Comparison of ENCODE assay signal across 13 cellular contexts in the genomic region with DNA sequence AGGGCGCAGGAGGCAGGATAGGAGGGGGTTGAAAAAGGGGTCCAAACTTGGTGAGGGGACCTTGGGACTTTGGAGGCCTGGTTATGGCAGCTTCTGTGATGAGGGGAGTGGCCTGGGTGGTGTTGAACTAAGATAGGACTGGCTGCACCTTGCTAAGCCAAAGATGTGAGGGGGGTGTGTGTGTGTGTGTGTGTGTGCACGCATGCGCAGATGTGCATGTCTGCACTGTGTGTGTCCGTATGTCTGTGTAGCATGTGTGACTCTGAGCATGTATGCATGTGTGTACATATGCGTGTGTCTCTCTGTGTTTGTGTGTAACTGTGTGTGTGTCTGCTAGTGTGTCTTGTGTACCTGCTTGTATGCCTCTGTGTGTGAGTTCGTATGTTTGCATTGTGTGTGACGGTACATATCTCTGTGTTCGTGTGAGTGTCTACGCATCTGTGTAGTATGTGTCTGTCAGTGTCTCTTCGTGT. TPM values are rescaled to one million over a fixed set of nuclear protein-coding genes. Genes with fewer than 3 reads are reported as not detected.
DNase-seq lines count a peak whose midpoint lies in the region; ATAC-seq, FAIRE-seq and TF ChIP-seq lines count a peak whose summit lies in the region.
"Had no signal": no experiment of that assay in that cellular context is flagged by ENCODE, and none has a peak within 500 bp of the region (broad histone marks: within the 10 kb centered on the region; RNA-seq: fewer than 3 reads in every experiment).

No MANE protein-coding gene starts in this region.

- TF ChIP-seq CTCF in right atrium auricular region (IDR thresholded peaks at IDR 0.05): no peak

- H3K4me3 ChIP-seq in right atrium auricular region (no peak overlapping the region), duodenal mucosa (ENCODE audit: low read depth in 1 of 2, low read length in 2 of 2) (peak overlapping the region; percentile 11 to 60), muscle layer of duodenum (ENCODE audit: low read depth in 1 of 2, low read length in 2 of 2) (no peak overlapping the region)
- H3K4me3 ChIP-seq: coronary artery had no signal

- H3K4me1 ChIP-seq in right atrium auricular region (peaks cover 5 to 65% of the 10 kb centered on the region in 2 donors), duodenal mucosa (ENCODE audit: control insufficient read depth in 1 of 2, insufficient read depth in 2 of 2, low read length in 2 of 2) (peaks cover 53 to 70% of the 10 kb centered on the region in 2 donors), muscle layer of duodenum (ENCODE audit: control insufficient read depth in 1 of 2, insufficient read depth in 2 of 2, low read length in 2 of 2) (peaks cover 3 to 19% of the 10 kb centered on the region in 2 donors)

- H3K9ac ChIP-seq in duodenal mucosa (ENCODE audit: low read depth in 1 of 2, low read length in 2 of 2): peak overlapping the region; percentile 65 to 70

- DNase-seq in right atrium auricular region (ENCODE audit: low spot score) (no peak), cardiac septum (ENCODE audit: low spot score) (no peak), urothelium cell line (ENCODE audit: low spot score) (no peak)
- no peak for DNase-seq in central memory CD4-positive, alpha-beta T cell
- DNase-seq in stimulated activated CD4-positive, alpha-beta T cell treated with anti-CD3 and anti-CD28 coated beads, Interleukin-15, amount 100 ng/mL, for 24 hours: no peak
- DNase-seq: ACHN, NCI-H1930, NCI-H748 treated with DMSO at 0.1 percent for 48 hours, WERI-Rb-1 had no signal

- intact Hi-C loops in cardiac septum (cut with DNase I): no loop called here

- H3K27me3 ChIP-seq in right atrium auricular region (no peaks in the 10 kb centered on the region), duodenal mucosa (ENCODE audit: control insufficient read depth in 1 of 2, insufficient read depth in 2 of 2, low read length in 2 of 2) (no peaks in the 10 kb centered on the region), muscle layer of duodenum (ENCODE audit: low read depth, low read length) (no peaks in the 10 kb centered on the region)

- H3K27ac ChIP-seq in right atrium auricular region (peak overlapping the region; percentile 70 to 82), duodenal mucosa (ENCODE audit: low read depth, low read length) (peak overlapping the region; percentile 95), muscle layer of duodenum (ENCODE audit: low read length) (peak overlapping the region; percentile 80)
- H3K27ac ChIP-seq: WERI-Rb-1 had no signal

- H3K36me3 ChIP-seq in right atrium auricular region: no peaks in the 10 kb centered on the region
- no peaks in the 10 kb centered on the region for H3K36me3 ChIP-seq in duodenal mucosa (ENCODE audit: control insufficient read depth in 1 of 2, insufficient read depth in 2 of 2, low read length in 2 of 2)
- H3K36me3 ChIP-seq in muscle layer of duodenum (ENCODE audit: control insufficient read depth in 1 of 2, insufficient read depth in 2 of 2, low read length in 2 of 2): no peaks in the 10 kb centered on the region
- H3K36me3 ChIP-seq: WERI-Rb-1 had no signal

- no peak for ATAC-seq in HG03025 (IDR thresholded peaks at IDR 0.05; ENCODE audit: low FRiP score, unreplicated experiment)

- no peaks in the 10 kb centered on the region for H3K9me3 ChIP-seq in right atrium auricular region
- no peaks in the 10 kb centered on the region for H3K9me3 ChIP-seq in duodenal mucosa (ENCODE audit: control insufficient read depth in 1 of 2, low read length in 2 of 2)
- no peaks in the 10 kb centered on the region for H3K9me3 ChIP-seq in muscle layer of duodenum (ENCODE audit: control insufficient read depth in 1 of 2, low read length in 2 of 2)

- FAIRE-seq in urothelium cell line (lab: Jason Lieb, UNC): peak; percentile 97

RNA-seq across cellular contexts. Expression of a gene that starts 4.1 kb away (rescaled TPM):
- total RNA-seq in right atrium auricular region: 10 to 100 TPM; 16.5 to 34.1 TPM
- 22.7 TPM for total RNA-seq in cardiac septum

RNA-seq across cellular contexts. Expression of a gene that starts 17.9 kb away (rescaled TPM):
- 1 to 10 TPM; 4.9 to 9.5 TPM for total RNA-seq in right atrium auricular region
- total RNA-seq in cardiac septum: 8.0 TPM

RNA-seq across cellular contexts. Expression of a gene that starts 39.7 kb away (rescaled TPM):
- total RNA-seq in right atrium auricular region: 10 to 100 TPM; 41.4 to 77.5 TPM
- 27.7 TPM for total RNA-seq in cardiac septum

RNA-seq across cellular contexts. Expression of a gene that starts 44.9 kb away (rescaled TPM):
- 10 to 100 TPM; 17.9 to 28.4 TPM for total RNA-seq in right atrium auricular region
- total RNA-seq in cardiac septum: 43.2 TPM

RNA-seq across cellular contexts. Expression of a gene that starts 45.1 kb away (rescaled TPM):
- total RNA-seq in right atrium auricular region (100 to 1,000 TPM; 675 to 871 TPM), cardiac septum (616 TPM)

Comparison
In these comparisons a context has a peak if more than half of its experiments do, and no peak if none do; other contexts are left out.
1. H3K4me3 ChIP-seq: peak in duodenal mucosa (2 of 2); none in right atrium auricular region (0 of 2) and muscle layer of duodenum (0 of 2).
2. Peak in every context shown above with its lines, with median percentiles within 50 percentile points of each other: H3K27ac ChIP-seq.